ENCODE assay signal across 8 cellular contexts in genomic region chr3:32502944-32503286, GRCh38. TPM values are rescaled to one million over a fixed set of nuclear protein-coding genes. Genes with fewer than 3 reads are reported as not detected.
A peak's percentile ranks its signal among the peaks of the same experiment; 100 is the strongest.
DNase-seq lines count a peak whose midpoint lies in the region; ATAC-seq and TF ChIP-seq lines count a peak whose summit lies in the region.

No MANE protein-coding gene starts in this region.

- ATAC-seq in GM19395 (IDR thresholded peaks at IDR 0.05; ENCODE audit: unreplicated experiment) (peak; percentile 19), psoas muscle (peak in 2 of 4 donors; percentile 2), GM19452 (IDR thresholded peaks at IDR 0.05; ENCODE audit: unreplicated experiment) (no peak), GM21528 (IDR thresholded peaks at IDR 0.05; ENCODE audit: low FRiP score, unreplicated experiment) (no peak)

- peaks cover 52% of the 10 kb centered on the region for H3K4me1 ChIP-seq in Karpas-422 (ENCODE audit: low read length)
- H3K4me1 ChIP-seq in endocrine pancreas (ENCODE audit: control insufficient read depth, insufficient read depth, low read length), result peaks cover 23% of the 10 kb centered on the region
- H3K4me1 ChIP-seq in psoas muscle, result peaks cover 15% of the 10 kb centered on the region

- peaks cover 46% of the 10 kb centered on the region for H3K79me2 ChIP-seq in Karpas-422 (ENCODE audit: low read length)

- H3K4me2 ChIP-seq in Karpas-422 (ENCODE audit: low read depth, low read length, poor library complexity, severe bottlenecking), result peak overlapping the region; percentile 96

- H3K9ac ChIP-seq in Karpas-422 (ENCODE audit: low read length) (peak overlapping the region; percentile 94), endocrine pancreas (ENCODE audit: control insufficient read depth, insufficient read depth, low read length) (no peak overlapping the region)

- no peak for TF ChIP-seq CTCF in psoas muscle (IDR thresholded peaks at IDR 0.05)

- 0 out of 2 replicates have a peak, but pooled peaks cover under 1% of the 10 kb centered on the region for H3K36me3 ChIP-seq in Karpas-422 (ENCODE audit: insufficient read depth, low read length)
- no peaks in the 10 kb centered on the region for H3K36me3 ChIP-seq in endocrine pancreas (ENCODE audit: control insufficient read depth, insufficient read depth, low read length)
- H3K36me3 ChIP-seq in psoas muscle (ENCODE audit: insufficient read depth in 1 of 2, low read depth in 1 of 2), result no peaks in the 10 kb centered on the region

- H2AFZ ChIP-seq in Karpas-422 (ENCODE audit: low read length), result 0 out of 2 replicates have a peak overlapping the region, but pooled peaks have one; percentile 88

- WGBS in psoas muscle, 3 donors, result 2 to 3% (median 2%) methylated on average over 6 of the region's 6 CpGs

- intact Hi-C loops in psoas muscle (cut with DNase I), result loop anchor here in 1 of 2 donors (5.0 kb wide), 1 partner anchor 69 kb away; the partner anchor contains the start of gene DYNC1LI1

- no peaks in the 10 kb centered on the region for H3K9me2 ChIP-seq in Karpas-422 (replicated peaks; ENCODE audit: insufficient read depth, low read length)

- peak overlapping the region; percentile 87 for H3K4me3 ChIP-seq in Karpas-422 (ENCODE audit: low read length)
- H3K4me3 ChIP-seq in endocrine pancreas (ENCODE audit: control insufficient read depth, insufficient read depth, low read length), result peak overlapping the region; percentile 78
- peak overlapping the region; percentile 98 for H3K4me3 ChIP-seq in psoas muscle

- H3K27me3 ChIP-seq in Karpas-422 (ENCODE audit: low read length) (no peaks in the 10 kb centered on the region), endocrine pancreas (ENCODE audit: control insufficient read depth, insufficient read depth, low read length) (no peaks in the 10 kb centered on the region), psoas muscle (ENCODE audit: insufficient read depth in 3 of 3, low read length in 2 of 3) (no peaks in the 10 kb centered on the region)

- H3K27ac ChIP-seq in Karpas-422 (ENCODE audit: low read length), result no peak overlapping the region
- peak overlapping the region; percentile 98 for H3K27ac ChIP-seq in psoas muscle

- H4K20me1 ChIP-seq in Karpas-422 (ENCODE audit: insufficient read depth, low read depth, low read length), result no peaks in the 10 kb centered on the region

- DNase-seq in Karpas-422 (no peak), psoas muscle (no peak), HUDEP-2 (lab: John Stamatoyannopoulos, UW; ENCODE audit: unreplicated experiment in 76 of 76) (no peak)
- no peak for DNase-seq in activated CD4-positive, alpha-beta T cell treated with anti-CD3 and anti-CD28 coated beads, Interleukin-2, amount 50 U/mL, for 1 hour

- H3K9me3 ChIP-seq in Karpas-422 (ENCODE audit: low read length), result no peaks in the 10 kb centered on the region
- no peaks in the 10 kb centered on the region for H3K9me3 ChIP-seq in endocrine pancreas (ENCODE audit: control insufficient read depth, low read length)
- H3K9me3 ChIP-seq in psoas muscle, result no peaks in the 10 kb centered on the region

RNA-seq across cellular contexts. Expression of gene CMTM6, which starts 0.3 kb away (rescaled TPM):
- 73.4 and 171 TPM in 2 replicates for total RNA-seq in Karpas-422 (2014; rRNA removed; shearing (Covaris generic); ENCODE audit: low replicate concordance)
- 1 to 10 TPM; 4.5 to 8.0 (median 5.6) TPM for total RNA-seq in psoas muscle
- polyA plus RNA-seq in psoas muscle, result 1 to 10 TPM; 3.7 to 5.5 (median 4.3) TPM
